22 cellular contexts compared by ENCODE assay signal in genomic region chr18:58657081-58657480, GRCh38. TPM values are rescaled to one million over a fixed set of nuclear protein-coding genes. Genes with fewer than 3 reads are reported as not detected.
DNase-seq lines count a peak whose midpoint lies in the region; ATAC-seq, FAIRE-seq and TF ChIP-seq lines count a peak whose summit lies in the region.
"Had no signal": no experiment of that assay in that cellular context is flagged by ENCODE, and none has a peak within 500 bp of the region (broad histone marks: within the 10 kb centered on the region; RNA-seq: fewer than 3 reads in every experiment).

No MANE protein-coding gene starts in this region.

- no peak overlapping the region for H2AFZ ChIP-seq in GM12878 (ENCODE audit: control insufficient read depth, low read depth, low read length)

- no peak for TF ChIP-seq RAD21 in GM12878 (IDR thresholded peaks at IDR 0.05; ENCODE audit: insufficient read depth, low read depth, low read length)

- peaks cover 12% of the 10 kb centered on the region for H3K9me3 Mint-ChIP-seq in activated CD8-positive, alpha-beta T cell treated with anti-CD3 and anti-CD28 coated beads, Interleukin-2, amount 10 ng/mL, durations not matched to agents 7 days and 5 days (ENCODE audit: insufficient read depth)
- H3K9me3 Mint-ChIP-seq in activated CD8-positive, alpha-beta T cell treated with anti-CD3 and anti-CD28 coated beads for 36 hours: peaks cover 10% of the 10 kb centered on the region
- H3K9me3 Mint-ChIP-seq in IgD-negative memory B cell: peaks cover 0 to 21% (median 6%) of the 10 kb centered on the region in 3 donors
- H3K9me3 Mint-ChIP-seq in stimulated activated memory B cell treated with anti-CD40 and anti-IgM and Interleukin-4, amounts not matched to agents 10 μg/mL and 1 μg/mL and 100 μg/mL, for 72 hours: peaks cover 10% of the 10 kb centered on the region
- H3K9me3 Mint-ChIP-seq: central memory CD8-positive, alpha-beta T cell had no signal

- no peak for DNase-seq in activated CD8-positive, alpha-beta T cell treated with anti-CD3 and anti-CD28 coated beads, Interleukin-2, amount 10 ng/mL, durations not matched to agents 7 days and 5 days
- DNase-seq in activated CD8-positive, alpha-beta T cell treated with anti-CD3 and anti-CD28 coated beads for 36 hours: no peak
- DNase-seq in GM12878 (ENCODE audit: low read depth, low spot score) (no peak), NCI-H2196 (lab: John Stamatoyannopoulos, UW; ENCODE audit: unreplicated experiment) (no peak), esophagus squamous epithelium (lab: John Stamatoyannopoulos, UW) (no peak)
- DNase-seq: activated T-cell treated with anti-CD3 and anti-CD28 coated beads, Interleukin-2, amount 50 U/mL, for 72 hours; BE2C; dorsolateral prefrontal cortex; left colon; MG63; NCI-H2171 treated with DMSO at 0.1 percent for 48 hours; NCI-H526 treated with DMSO at 0.1 percent for 48 hours; nephron progenitor cell; right lobe of liver; SK-N-SH; transverse colon had no signal

- in situ Hi-C loops in GM12878 (cut with MboI): loop anchor here (5.0 to 25.0 kb wide), 2 partner anchors 125 to 1255 kb away; no protein-coding TSS in a partner anchor

- H3K9me3 ChIP-seq in GM12878 (replicated peaks; ENCODE audit: control insufficient read depth, insufficient read depth, low read length) (peaks cover 4% of the 10 kb centered on the region; the same call in 2 of the 3 replicates), esophagus squamous epithelium (peaks cover 0 to 4% (median 0%) of the 10 kb centered on the region in 3 donors)
- H3K9me3 ChIP-seq: BE2C, MG63, right lobe of liver, SK-N-SH, transverse colon had no signal

- peak overlapping the region; percentile 90 for H3K4me2 ChIP-seq in GM12878 (ENCODE audit: control insufficient read depth, insufficient read depth)
- H3K4me2 ChIP-seq: A549, SK-N-SH had no signal

- peaks cover 66% of the 10 kb centered on the region for H3K79me2 ChIP-seq in GM12878 (ENCODE audit: control insufficient read depth, insufficient read depth, low read length)

- FAIRE-seq in GM12878 (lab: Jason Lieb, UNC): no peak
- FAIRE-seq: A549, HepG2 had no signal

- H3K9ac ChIP-seq in GM12878 (ENCODE audit: control insufficient read depth, insufficient read depth, low read length): peak overlapping the region; percentile 76
- H3K9ac ChIP-seq: SK-N-SH had no signal

- RAD21 ChIA-PET in GM12878 (lab: Charles Lee; ENCODE audit: unreplicated experiment): interaction anchor here (1.2 to 6.0 kb wide), 5 partner anchors 16 to 120 kb away, joined by 3 to 171 read pairs (median 50); partner anchors contain the start of gene MALT1

- H3K4me3 Mint-ChIP-seq in activated CD8-positive, alpha-beta T cell treated with anti-CD3 and anti-CD28 coated beads, Interleukin-2, amount 10 ng/mL, durations not matched to agents 7 days and 5 days: no peak overlapping the region
- no peak overlapping the region for H3K4me3 Mint-ChIP-seq in activated CD8-positive, alpha-beta T cell treated with anti-CD3 and anti-CD28 coated beads for 36 hours
- peak overlapping the region; percentile 57 to 75 (median 62) for H3K4me3 Mint-ChIP-seq in IgD-negative memory B cell
- H3K4me3 Mint-ChIP-seq in stimulated activated memory B cell treated with anti-CD40 and anti-IgM and Interleukin-4, amounts not matched to agents 10 μg/mL and 1 μg/mL and 100 μg/mL, for 72 hours: peak overlapping the region; percentile 9
- H3K4me3 Mint-ChIP-seq: nephron progenitor cell had no signal

- 69% methylated on average over 2 of the region's 2 CpGs for WGBS in GM12878 (ENCODE audit: insufficient coverage, insufficient replicate concordance, low lambda C conversion rate, missing lambda C conversion rate)
- 73 to 93% methylated on average over 1 to 2 of the region's 2 CpGs for WGBS in esophagus squamous epithelium, 2 donors

- intact Hi-C loops in activated CD8-positive, alpha-beta T cell treated with anti-CD3 and anti-CD28 coated beads for 36 hours (cut with micrococcal nuclease): no loop called here
- intact Hi-C loops in GM12878 (cut with micrococcal nuclease; ENCODE audit: unreplicated experiment) (no loop called here), esophagus squamous epithelium (cut with DNase I) (no loop called here)

- H3K4me3 ChIP-seq in GM12878 (0 out of 2 replicates have a peak overlapping the region, but pooled peaks have one; percentile 20), esophagus squamous epithelium (no peak overlapping the region)
- H3K4me3 ChIP-seq: A549, dorsolateral prefrontal cortex, MG63, right lobe of liver, transverse colon had no signal

- TF ChIP-seq POLR2A in GM12878 (IDR thresholded peaks at IDR 0.05; ENCODE audit: low read depth, low read length): no peak; the same call in 1 of the 2 replicates
- no peak for TF ChIP-seq POLR2A in esophagus squamous epithelium (IDR thresholded peaks at IDR 0.05)

- BruUV-seq in GM12878 (replicated peaks; lab: Mats Ljungman, UMichigan): no TSS peak

- peak overlapping the region; percentile 94 for H3K27ac ChIP-seq in GM12878 (ENCODE audit: control insufficient read depth, insufficient read depth)
- H3K27ac ChIP-seq in esophagus squamous epithelium: no peak overlapping the region
- H3K27ac ChIP-seq: A549, dorsolateral prefrontal cortex, right lobe of liver had no signal

- TF ChIP-seq EP300 in GM12878 (IDR thresholded peaks at IDR 0.05; ENCODE audit: borderline replicate concordance in 1 of 2, control insufficient read depth in 1 of 2, low read depth in 2 of 2, low read length in 2 of 2): no peak

- no peaks in the 10 kb centered on the region for H4K20me1 ChIP-seq in GM12878 (ENCODE audit: control insufficient read depth, insufficient read depth)

- H3K4me1 Mint-ChIP-seq in activated CD8-positive, alpha-beta T cell treated with anti-CD3 and anti-CD28 coated beads, Interleukin-2, amount 10 ng/mL, durations not matched to agents 7 days and 5 days (ENCODE audit: low read depth): peaks cover 68% of the 10 kb centered on the region
- peaks cover 49% of the 10 kb centered on the region for H3K4me1 Mint-ChIP-seq in activated CD8-positive, alpha-beta T cell treated with anti-CD3 and anti-CD28 coated beads for 36 hours (ENCODE audit: low read depth)
- H3K4me1 Mint-ChIP-seq in IgD-negative memory B cell: peaks cover 60 to 65% (median 62%) of the 10 kb centered on the region in 3 donors
- peaks cover 84% of the 10 kb centered on the region for H3K4me1 Mint-ChIP-seq in stimulated activated memory B cell treated with anti-CD40 and anti-IgM and Interleukin-4, amounts not matched to agents 10 μg/mL and 1 μg/mL and 100 μg/mL, for 72 hours
- H3K4me1 Mint-ChIP-seq: nephron progenitor cell had no signal

- H3K27me3 ChIP-seq in GM12878 (replicated peaks in 1 of 2; ENCODE audit: control insufficient read depth in 2 of 2, insufficient read depth in 2 of 2, low read length in 1 of 2): no peaks in the 10 kb centered on the region
- H3K27me3 ChIP-seq in esophagus squamous epithelium: no peaks in the 10 kb centered on the region
- H3K27me3 ChIP-seq: BE2C, dorsolateral prefrontal cortex, MG63, right lobe of liver, transverse colon had no signal

- SMC1A ChIA-PET in GM12878 (lab: Charles Lee; ENCODE audit: uncharacterized antibody, unreplicated experiment): interaction anchor here (1.0 to 29.9 kb wide), 15 partner anchors 10 to 121 kb away, joined by 3 to 682 read pairs (median 14); partner anchors contain the start of gene MALT1

- no peak for ATAC-seq in activated CD8-positive, alpha-beta T cell treated with anti-CD3 and anti-CD28 coated beads, Interleukin-2, amount 10 ng/mL, durations not matched to agents 7 days and 5 days
- no peak for ATAC-seq in activated CD8-positive, alpha-beta T cell treated with anti-CD3 and anti-CD28 coated beads for 36 hours
- ATAC-seq in GM12878 (peak; percentile 15), GM18517 (IDR thresholded peaks at IDR 0.05; ENCODE audit: unreplicated experiment) (no peak)
- no peak for ATAC-seq in stimulated activated memory B cell treated with anti-CD40 and anti-IgM and Interleukin-4, amounts not matched to agents 10 μg/mL and 1 μg/mL and 100 μg/mL, for 72 hours
- ATAC-seq: A549; activated T-cell treated with anti-CD3 and anti-CD28 coated beads, Interleukin-2, amount 50 U/mL, for 72 hours; HepG2; left colon; right lobe of liver had no signal

- CTCF ChIA-PET in activated CD8-positive, alpha-beta T cell treated with anti-CD3 and anti-CD28 coated beads, Interleukin-2, amount 10 ng/mL, durations not matched to agents 7 days and 5 days (lab: Charles Lee): interaction anchor here (1.3 to 2.8 kb wide), 3 partner anchors 14 to 127 kb away, joined by 4 to 32 read pairs (median 4); partner anchors contain the start of gene MALT1
- CTCF ChIA-PET in activated CD8-positive, alpha-beta T cell treated with anti-CD3 and anti-CD28 coated beads for 36 hours (lab: Charles Lee): interaction anchor here (1.4 kb wide), 2 partner anchors 10 to 107 kb away, joined by 3 to 7 read pairs; no protein-coding TSS in a partner anchor
- CTCF ChIA-PET in GM12878 (lab: Yijun Ruan, JAX): interaction anchor here (0.8 to 5.5 kb wide), 9 partner anchors 14 to 125 kb away, joined by 3 to 58 read pairs (median 16); partner anchors contain the start of gene MALT1

- H3K27me3 Mint-ChIP-seq in activated CD8-positive, alpha-beta T cell treated with anti-CD3 and anti-CD28 coated beads, Interleukin-2, amount 10 ng/mL, durations not matched to agents 7 days and 5 days (ENCODE audit: low read depth): no peaks in the 10 kb centered on the region
- H3K27me3 Mint-ChIP-seq in activated CD8-positive, alpha-beta T cell treated with anti-CD3 and anti-CD28 coated beads for 36 hours: no peaks in the 10 kb centered on the region
- no peaks in the 10 kb centered on the region for H3K27me3 Mint-ChIP-seq in IgD-negative memory B cell
- no peaks in the 10 kb centered on the region for H3K27me3 Mint-ChIP-seq in stimulated activated memory B cell treated with anti-CD40 and anti-IgM and Interleukin-4, amounts not matched to agents 10 μg/mL and 1 μg/mL and 100 μg/mL, for 72 hours
- H3K27me3 Mint-ChIP-seq: central memory CD8-positive, alpha-beta T cell had no signal

- POLR2A ChIA-PET in activated CD8-positive, alpha-beta T cell treated with anti-CD3 and anti-CD28 coated beads, Interleukin-2, amount 10 ng/mL, durations not matched to agents 7 days and 5 days (lab: Charles Lee): interaction anchor here (1.4 to 6.3 kb wide), 2 partner anchors 9 to 14 kb away, joined by 5 to 85 read pairs; partner anchors contain the start of gene MALT1
- POLR2A ChIA-PET in activated CD8-positive, alpha-beta T cell treated with anti-CD3 and anti-CD28 coated beads for 36 hours (lab: Charles Lee): interaction anchor here (0.8 to 4.6 kb wide), 2 partner anchors 13 to 128 kb away, joined by 3 to 37 read pairs; partner anchors contain the start of gene MALT1
- POLR2A ChIA-PET in GM12878 (lab: Charles Lee): interaction anchor here (1.1 to 3.7 kb wide), 10 partner anchors 13 to 123 kb away, joined by 3 to 51 read pairs (median 9); partner anchors contain the start of gene MALT1

- peaks cover 32% of the 10 kb centered on the region for H3K36me3 Mint-ChIP-seq in activated CD8-positive, alpha-beta T cell treated with anti-CD3 and anti-CD28 coated beads, Interleukin-2, amount 10 ng/mL, durations not matched to agents 7 days and 5 days (ENCODE audit: low read depth)
- H3K36me3 Mint-ChIP-seq in activated CD8-positive, alpha-beta T cell treated with anti-CD3 and anti-CD28 coated beads for 36 hours (ENCODE audit: low read depth): peaks cover 7% of the 10 kb centered on the region
- peaks cover 4% of the 10 kb centered on the region for H3K36me3 Mint-ChIP-seq in IgD-negative memory B cell
- H3K36me3 Mint-ChIP-seq in stimulated activated memory B cell treated with anti-CD40 and anti-IgM and Interleukin-4, amounts not matched to agents 10 μg/mL and 1 μg/mL and 100 μg/mL, for 72 hours: peaks cover 31% of the 10 kb centered on the region

- TF ChIP-seq CTCF in activated CD8-positive, alpha-beta T cell treated with anti-CD3 and anti-CD28 coated beads for 36 hours (IDR thresholded peaks at IDR 0.05): no peak
- no peak for TF ChIP-seq CTCF in GM12878 (IDR thresholded peaks at IDR 0.05 in 2 of 3, conservative IDR thresholded peaks at IDR 0.05 in 1 of 3; ENCODE audit: control insufficient read depth in 2 of 3, extremely low read depth in 1 of 3, insufficient read depth in 1 of 3, low read depth in 3 of 3, low read length in 3 of 3)
- no peak for TF ChIP-seq CTCF in esophagus squamous epithelium (IDR thresholded peaks at IDR 0.05)

- H3K4me1 ChIP-seq in GM12878 (ENCODE audit: control insufficient read depth, insufficient read depth, low read length) (peaks cover 31% of the 10 kb centered on the region), esophagus squamous epithelium (peaks cover 0 to 25% (median 0%) of the 10 kb centered on the region in 3 donors)
- H3K4me1 ChIP-seq: BE2C had no signal

- H3K36me3 ChIP-seq in GM12878 (ENCODE audit: control insufficient read depth in 2 of 2, insufficient read depth in 2 of 2, low read length in 1 of 2): no peaks in the 10 kb centered on the region
- no peaks in the 10 kb centered on the region for H3K36me3 ChIP-seq in esophagus squamous epithelium
- H3K36me3 ChIP-seq: BE2C, MG63, right lobe of liver, transverse colon had no signal

- peak overlapping the region; percentile 96 for H3K27ac Mint-ChIP-seq in activated CD8-positive, alpha-beta T cell treated with anti-CD3 and anti-CD28 coated beads, Interleukin-2, amount 10 ng/mL, durations not matched to agents 7 days and 5 days
- no peak overlapping the region for H3K27ac Mint-ChIP-seq in activated CD8-positive, alpha-beta T cell treated with anti-CD3 and anti-CD28 coated beads for 36 hours
- peak overlapping the region in 1 of 3 donors; percentile 67 for H3K27ac Mint-ChIP-seq in IgD-negative memory B cell
- peak overlapping the region; percentile 82 for H3K27ac Mint-ChIP-seq in stimulated activated memory B cell treated with anti-CD40 and anti-IgM and Interleukin-4, amounts not matched to agents 10 μg/mL and 1 μg/mL and 100 μg/mL, for 72 hours
- H3K27ac Mint-ChIP-seq: nephron progenitor cell had no signal

RNA-seq across cellular contexts. Expression of gene MALT1, which starts 14.2 kb away (rescaled TPM):
- total RNA-seq in activated CD8-positive, alpha-beta T cell treated with anti-CD3 and anti-CD28 coated beads, Interleukin-2, amount 10 ng/mL, durations not matched to agents 7 days and 5 days: 10 to 100 TPM; 52.7 to 57.1 TPM
- 10 to 100 TPM; 57.8 to 67.5 TPM for total RNA-seq in activated CD8-positive, alpha-beta T cell treated with anti-CD3 and anti-CD28 coated beads for 36 hours
- polyA plus RNA-seq in IgD-negative memory B cell (51.9 TPM), GM12878 (2011; rRNA removed) (126 and 179 TPM in 2 replicates), GM12878 (2014; fragmentation: Illumina TruSeq; extraction: Trizol) (54.2 and 67.3 TPM in 2 replicates), GM12878 (2014; fragmentation: Nextera tagmentation; extraction: Ambion mirVana) (10 to 100 TPM; 17.6 to 32.5 TPM), GM12878 (2014; rRNA removed) (33.9 and 40.3 TPM in 2 replicates), GM12878 (2016; fragmentation: Nextera tagmentation; extraction: Ambion mirVana) (10 to 100 TPM; 32.5 to 37.2 TPM)
- total RNA-seq in GM12878 (2013; cell fraction: nucleolus; rRNA removed): 326 and 345 TPM in 2 replicates
- total RNA-seq in GM12878 (2014; rRNA removed) (61.5 and 79.2 TPM in 2 replicates), GM12878 (2014; rRNA removed; fragmentation: Illumina TruSeq; extraction: Trizol) (65.8 and 71.2 TPM in 2 replicates), GM12878 (2021) (49.8 and 50.6 TPM in 2 replicates), esophagus squamous epithelium (10 to 100 TPM; 25.2 to 48.6 (median 30.7) TPM)
- 19.6 TPM for polyA plus RNA-seq in GM12878 (2011; ENCODE audit: low read depth)
- polyA plus RNA-seq in GM12878 (2011; cell fraction: cytosol; rRNA removed): 40.3 and 53.0 TPM in 2 replicates
- 145 and 211 TPM in 2 replicates for polyA plus RNA-seq in GM12878 (2011; cell fraction: nucleus; rRNA removed)
- polyA plus RNA-seq in GM12878 (2012): 25.7 and 45.2 TPM in 2 replicates
- polyA minus RNA-seq in GM12878 (2011; rRNA and poly(A)+ RNA removed): 83.9 and 129 TPM in 2 replicates
- polyA minus RNA-seq in GM12878 (2011; cell fraction: cytosol; rRNA and poly(A)+ RNA removed): 28.5 and 42.0 TPM in 2 replicates
- polyA minus RNA-seq in GM12878 (2011; cell fraction: nucleus; rRNA and poly(A)+ RNA removed): 66.7 and 73.4 TPM in 2 replicates

RNA-seq across cellular contexts. Expression of gene ALPK2, which starts 28.2 kb away (rescaled TPM):
- not detected for total RNA-seq in activated CD8-positive, alpha-beta T cell treated with anti-CD3 and anti-CD28 coated beads, Interleukin-2, amount 10 ng/mL, durations not matched to agents 7 days and 5 days
- total RNA-seq in activated CD8-positive, alpha-beta T cell treated with anti-CD3 and anti-CD28 coated beads for 36 hours: under 1 TPM; 0.34 to 0.59 TPM
- polyA plus RNA-seq in IgD-negative memory B cell (not detected), GM12878 (2011; rRNA removed) (27.4 and 36.5 TPM in 2 replicates), GM12878 (2014; fragmentation: Illumina TruSeq; extraction: Trizol) (4.8 and 4.9 TPM in 2 replicates), GM12878 (2014; fragmentation: Nextera tagmentation; extraction: Ambion mirVana) (1 to 10 TPM; 1.6 to 1.8 TPM), GM12878 (2014; rRNA removed) (3.4 TPM in 2 replicates), GM12878 (2016; fragmentation: Nextera tagmentation; extraction: Ambion mirVana) (1 to 10 TPM; 5.1 to 6.0 TPM)
- total RNA-seq in GM12878 (2013; cell fraction: nucleolus; rRNA removed): 28.8 and 29.7 TPM in 2 replicates
- total RNA-seq in GM12878 (2014; rRNA removed) (4.5 and 5.8 TPM in 2 replicates), GM12878 (2014; rRNA removed; fragmentation: Illumina TruSeq; extraction: Trizol) (8.1 and 8.5 TPM in 2 replicates), GM12878 (2021) (4.3 and 5.1 TPM in 2 replicates), esophagus squamous epithelium (under 1 TPM in 3 of 4 donors, not detected in 1; 0.13 to 0.94 (median 0.57) TPM)
- 2.5 TPM for polyA plus RNA-seq in GM12878 (2011; ENCODE audit: low read depth)
- 14.0 TPM in 2 replicates for polyA plus RNA-seq in GM12878 (2011; cell fraction: cytosol; rRNA removed)
- 68.7 and 99.5 TPM in 2 replicates for polyA plus RNA-seq in GM12878 (2011; cell fraction: nucleus; rRNA removed)
- polyA plus RNA-seq in GM12878 (2012): 2.4 and 3.8 TPM in 2 replicates
- 53.4 and 56.6 TPM in 2 replicates for polyA minus RNA-seq in GM12878 (2011; rRNA and poly(A)+ RNA removed)
- 10.0 and 12.4 TPM in 2 replicates for polyA minus RNA-seq in GM12878 (2011; cell fraction: cytosol; rRNA and poly(A)+ RNA removed)
- polyA minus RNA-seq in GM12878 (2011; cell fraction: nucleus; rRNA and poly(A)+ RNA removed): 96.9 and 97.0 TPM in 2 replicates

Comparison
In these comparisons a context has a peak if more than half of its experiments do, and no peak if none do; other contexts are left out.
1. H3K4me3 Mint-ChIP-seq: peak in IgD-negative memory B cell (4 of 4) and stimulated activated memory B cell treated with anti-CD40 and anti-IgM and Interleukin-4, amounts not matched to agents 10 μg/mL and 1 μg/mL and 100 μg/mL, for 72 hours (single experiment); none in activated CD8-positive, alpha-beta T cell treated with anti-CD3 and anti-CD28 coated beads, Interleukin-2, amount 10 ng/mL, durations not matched to agents 7 days and 5 days (single experiment) and activated CD8-positive, alpha-beta T cell treated with anti-CD3 and anti-CD28 coated beads for 36 hours (single experiment).